In genomic region chr11:108551653-108552462, GRCh38 we compare ENCODE assay signal across 11 cellular contexts. TPM values are rescaled to one million over a fixed set of nuclear protein-coding genes. Genes with fewer than 3 reads are reported as not detected.
A peak's percentile ranks its signal among the peaks of the same experiment; 100 is the strongest.
DNase-seq lines count a peak whose midpoint lies in the region; ATAC-seq and TF ChIP-seq lines count a peak whose summit lies in the region.
"Had no signal": no experiment of that assay in that cellular context is flagged by ENCODE, and none has a peak within 500 bp of the region (broad histone marks: within the 10 kb centered on the region; RNA-seq: fewer than 3 reads in every experiment).

No MANE protein-coding gene starts in this region.

- TF ChIP-seq POLR2A in suprapubic skin (IDR thresholded peaks at IDR 0.05): no peak

- peak overlapping the region in 2 of 5 experiments; percentile 20 to 85 for H3K4me3 Mint-ChIP-seq in brain
- H3K4me3 Mint-ChIP-seq: activated B cell treated with CpG ODN at 0.5 μM for 24 hours had no signal

- DNase-seq in left lung: no peak
- no peak for DNase-seq in suprapubic skin (ENCODE audit: low spot score in 2 of 2)
- DNase-seq in DMS153 (lab: John Stamatoyannopoulos, UW): no peak
- DNase-seq in MV-4-11 (lab: John Stamatoyannopoulos, UW): no peak
- no peak for DNase-seq in NCI-H2081 (lab: John Stamatoyannopoulos, UW)
- DNase-seq: activated B cell treated with CpG ODN at 0.5 μM for 24 hours; DND-41; nucleus accumbens; stimulated activated CD4-positive, alpha-beta T cell treated with anti-CD3 and anti-CD28 coated beads, Interleukin-4, amount 100 ng/mL, for 4 hours had no signal

- H3K27ac ChIP-seq in HUES48 (ENCODE audit: low read depth, low read length) (peak overlapping the region; percentile 36), left lung (peak overlapping the region; percentile 51 to 69), suprapubic skin (peak overlapping the region; percentile 85)

- intact Hi-C loops in left lung (cut with DNase I): no loop called here

- H3K9ac ChIP-seq in HUES48 (ENCODE audit: low read depth, low read length): no peak overlapping the region

- no peaks in the 10 kb centered on the region for H3K36me3 Mint-ChIP-seq in brain

- TF ChIP-seq CTCF in brain (conservative IDR thresholded peaks at IDR 0.05) (no peak), left lung (IDR thresholded peaks at IDR 0.05) (no peak), suprapubic skin (IDR thresholded peaks at IDR 0.05) (no peak)

- 27% methylated on average over 10 of the region's 10 CpGs for WGBS in suprapubic skin

- H3K27me3 ChIP-seq in HUES48 (ENCODE audit: control insufficient read depth, insufficient read depth, low read length) (no peaks in the 10 kb centered on the region), left lung (no peaks in the 10 kb centered on the region), suprapubic skin (no peaks in the 10 kb centered on the region)

- no peak overlapping the region for H3K4me3 ChIP-seq in HUES48 (ENCODE audit: low read depth, low read length)
- no peak overlapping the region for H3K4me3 ChIP-seq in left lung
- H3K4me3 ChIP-seq in suprapubic skin: peak overlapping the region; percentile 23

- peaks cover 9% of the 10 kb centered on the region for H3K4me1 ChIP-seq in HUES48 (ENCODE audit: control insufficient read depth, insufficient read depth, low read length)
- peaks cover 3 to 9% of the 10 kb centered on the region in 2 donors for H3K4me1 ChIP-seq in left lung
- peaks cover 46% of the 10 kb centered on the region for H3K4me1 ChIP-seq in suprapubic skin

- peaks cover 0 to 2% (median 0%) of the 10 kb centered on the region in 5 experiments for H3K9me3 Mint-ChIP-seq in brain
- H3K9me3 Mint-ChIP-seq: activated B cell treated with CpG ODN at 0.5 μM for 24 hours had no signal

- peak overlapping the region in 3 of 5 experiments; percentile 77 to 96 (median 96) for H3K27ac Mint-ChIP-seq in brain
- H3K27ac Mint-ChIP-seq: activated B cell treated with CpG ODN at 0.5 μM for 24 hours had no signal

- H3K36me3 ChIP-seq in HUES48 (ENCODE audit: control insufficient read depth, insufficient read depth, low read length) (no peaks in the 10 kb centered on the region), left lung (no peaks in the 10 kb centered on the region), suprapubic skin (no peaks in the 10 kb centered on the region)

- peaks cover 18% of the 10 kb centered on the region for H3K4me1 Mint-ChIP-seq in brain
- H3K4me1 Mint-ChIP-seq: activated B cell treated with CpG ODN at 0.5 μM for 24 hours had no signal

- peak; percentile 60 for ATAC-seq in left lung

- H3K9me3 ChIP-seq in HUES48 (ENCODE audit: control insufficient read depth, insufficient read depth, low read length): no peaks in the 10 kb centered on the region
- no peaks in the 10 kb centered on the region for H3K9me3 ChIP-seq in left lung
- H3K9me3 ChIP-seq in suprapubic skin: no peaks in the 10 kb centered on the region

- H3K27me3 Mint-ChIP-seq in brain: no peaks in the 10 kb centered on the region

- no peak for TF ChIP-seq EP300 in suprapubic skin (IDR thresholded peaks at IDR 0.05)

RNA-seq across cellular contexts. Expression of gene EXPH5, which starts 41.7 kb away (rescaled TPM):
- 0.49 TPM for polyA plus RNA-seq in brain (ENCODE audit: insufficient read depth, low read depth, low replicate concordance)
- total RNA-seq in left lung (10 to 100 TPM; 27.7 to 31.7 TPM), suprapubic skin (100 to 1,000 TPM; 120 to 232 (median 149) TPM)

RNA-seq across cellular contexts. Expression of gene POGLUT3, which starts 53.7 kb away (rescaled TPM):
- polyA plus RNA-seq in brain (ENCODE audit: insufficient read depth, low read depth, low replicate concordance): 8.6 TPM
- total RNA-seq in left lung (10 to 100 TPM; 27.4 to 38.0 TPM), suprapubic skin (10 to 100 TPM in 3 of 4 donors, 1 to 10 TPM in 1; 7.5 to 18.8 (median 14.4) TPM)
